Comparison of ENCODE assay signal across 15 cellular contexts in genomic region chr15:62163397-62163796, GRCh38. TPM values are rescaled to one million over a fixed set of nuclear protein-coding genes. Genes with fewer than 3 reads are reported as not detected.
DNase-seq lines count a peak whose midpoint lies in the region; ATAC-seq and TF ChIP-seq lines count a peak whose summit lies in the region.
"Had no signal": no experiment of that assay in that cellular context is flagged by ENCODE, and none has a peak within 500 bp of the region (broad histone marks: within the 10 kb centered on the region; RNA-seq: fewer than 3 reads in every experiment).

No MANE protein-coding gene starts in this region.

- POLR2A ChIA-PET in activated CD4-positive, alpha-beta T cell treated with anti-CD3 and anti-CD28 coated beads, Interleukin-2, amount 10 ng/mL, durations not matched to agents 7 days and 5 days (lab: Charles Lee), result no interaction called here
- POLR2A ChIA-PET in activated CD4-positive, alpha-beta memory T cell treated with anti-CD3 and anti-CD28 coated beads, Interleukin-2, amount 10 ng/mL, durations not matched to agents 7 days and 5 days (lab: Charles Lee), result no interaction called here

- TF ChIP-seq CTCF in glutamatergic neuron (IDR thresholded peaks at IDR 0.05; ENCODE audit: partially characterized antibody, unreplicated experiment), result no peak

- peaks cover 78% of the 10 kb centered on the region for H3K27me3 Mint-ChIP-seq in activated CD4-positive, alpha-beta T cell treated with anti-CD3 and anti-CD28 coated beads, Interleukin-2, amount 10 ng/mL, durations not matched to agents 7 days and 5 days
- H3K27me3 Mint-ChIP-seq in activated CD4-positive, alpha-beta memory T cell treated with anti-CD3 and anti-CD28 coated beads, Interleukin-2, amount 10 ng/mL, durations not matched to agents 7 days and 5 days, result peaks cover 70% of the 10 kb centered on the region
- H3K27me3 Mint-ChIP-seq in glutamatergic neuron (ENCODE audit: unreplicated experiment), result peaks cover 10% of the 10 kb centered on the region

- H3K27ac ChIP-seq in skin epidermis, result peak overlapping the region in 3 of 21 experiments; percentile 11 to 46 (median 19)
- H3K27ac ChIP-seq: ovary had no signal

- ATAC-seq in HG03135 (IDR thresholded peaks at IDR 0.05; ENCODE audit: unreplicated experiment), result no peak

- H3K9me3 Mint-ChIP-seq in activated CD4-positive, alpha-beta T cell treated with anti-CD3 and anti-CD28 coated beads, Interleukin-2, amount 10 ng/mL, durations not matched to agents 7 days and 5 days, result peaks cover 5% of the 10 kb centered on the region
- H3K9me3 Mint-ChIP-seq in activated CD4-positive, alpha-beta memory T cell treated with anti-CD3 and anti-CD28 coated beads, Interleukin-2, amount 10 ng/mL, durations not matched to agents 7 days and 5 days, result no peaks in the 10 kb centered on the region
- peaks cover 2% of the 10 kb centered on the region for H3K9me3 Mint-ChIP-seq in glutamatergic neuron (ENCODE audit: unreplicated experiment)
- H3K9me3 Mint-ChIP-seq: HFFc6 had no signal

- H3K27ac Mint-ChIP-seq in activated CD4-positive, alpha-beta T cell treated with anti-CD3 and anti-CD28 coated beads, Interleukin-2, amount 10 ng/mL, durations not matched to agents 7 days and 5 days, result no peak overlapping the region
- H3K27ac Mint-ChIP-seq in activated CD4-positive, alpha-beta memory T cell treated with anti-CD3 and anti-CD28 coated beads, Interleukin-2, amount 10 ng/mL, durations not matched to agents 7 days and 5 days, result no peak overlapping the region
- no peak overlapping the region for H3K27ac Mint-ChIP-seq in glutamatergic neuron (ENCODE audit: unreplicated experiment)
- H3K27ac Mint-ChIP-seq: HFFc6 had no signal

- H3K36me3 Mint-ChIP-seq in activated CD4-positive, alpha-beta T cell treated with anti-CD3 and anti-CD28 coated beads, Interleukin-2, amount 10 ng/mL, durations not matched to agents 7 days and 5 days (ENCODE audit: low read depth), result no peaks in the 10 kb centered on the region
- peaks cover 3% of the 10 kb centered on the region for H3K36me3 Mint-ChIP-seq in activated CD4-positive, alpha-beta memory T cell treated with anti-CD3 and anti-CD28 coated beads, Interleukin-2, amount 10 ng/mL, durations not matched to agents 7 days and 5 days (ENCODE audit: low read depth)
- H3K36me3 Mint-ChIP-seq in glutamatergic neuron (ENCODE audit: unreplicated experiment), result no peaks in the 10 kb centered on the region

- CTCF ChIA-PET in activated CD4-positive, alpha-beta T cell treated with anti-CD3 and anti-CD28 coated beads, Interleukin-2, amount 10 ng/mL, durations not matched to agents 7 days and 5 days (lab: Charles Lee), result interaction anchor here (1.0 kb wide), 1 partner anchor 80 kb away, joined by 3 read pairs; no protein-coding TSS in a partner anchor
- CTCF ChIA-PET in activated CD4-positive, alpha-beta memory T cell treated with anti-CD3 and anti-CD28 coated beads, Interleukin-2, amount 10 ng/mL, durations not matched to agents 7 days and 5 days (lab: Charles Lee), result no interaction called here

- peak overlapping the region; percentile 7 for H3K4me3 Mint-ChIP-seq in activated CD4-positive, alpha-beta T cell treated with anti-CD3 and anti-CD28 coated beads, Interleukin-2, amount 10 ng/mL, durations not matched to agents 7 days and 5 days
- H3K4me3 Mint-ChIP-seq in activated CD4-positive, alpha-beta memory T cell treated with anti-CD3 and anti-CD28 coated beads, Interleukin-2, amount 10 ng/mL, durations not matched to agents 7 days and 5 days, result peak overlapping the region; percentile 1
- H3K4me3 Mint-ChIP-seq in glutamatergic neuron (ENCODE audit: unreplicated experiment), result peak overlapping the region; percentile 66
- H3K4me3 Mint-ChIP-seq: HFFc6 had no signal

- DNase-seq in activated CD4-positive, alpha-beta T cell treated with anti-CD3 and anti-CD28 coated beads, Interleukin-2, amount 10 ng/mL, durations not matched to agents 7 days and 5 days, result no peak
- DNase-seq in activated CD4-positive, alpha-beta T cell treated with anti-CD3 and anti-CD28 coated beads for 48 hours, result no peak
- DNase-seq in activated CD4-positive, alpha-beta memory T cell treated with anti-CD3 and anti-CD28 coated beads, Interleukin-2, amount 10 ng/mL, durations not matched to agents 7 days and 5 days, result no peak
- DNase-seq in glutamatergic neuron (no peak), NCI-H146 (lab: John Stamatoyannopoulos, UW) (no peak)
- no peak for DNase-seq in stimulated activated CD4-positive, alpha-beta T cell treated with anti-CD3 and anti-CD28 coated beads, Interleukin-4, amount 100 ng/mL, for 1 hour
- DNase-seq: DMS79; HFFc6; NCI-H2029 treated with DMSO at 0.1 percent for 48 hours; NK-92 treated with Interleukin-12 subunit alpha and Interleukin-12 subunit beta, amount 100 ng/mL, for 24 hours; ovary had no signal

- H3K4me3 ChIP-seq in skin epidermis, result peak overlapping the region; percentile 24 to 48 (median 29)

- H3K4me1 Mint-ChIP-seq in activated CD4-positive, alpha-beta T cell treated with anti-CD3 and anti-CD28 coated beads, Interleukin-2, amount 10 ng/mL, durations not matched to agents 7 days and 5 days, result peaks cover 14% of the 10 kb centered on the region
- peaks cover 13% of the 10 kb centered on the region for H3K4me1 Mint-ChIP-seq in activated CD4-positive, alpha-beta memory T cell treated with anti-CD3 and anti-CD28 coated beads, Interleukin-2, amount 10 ng/mL, durations not matched to agents 7 days and 5 days
- peaks cover 3% of the 10 kb centered on the region for H3K4me1 Mint-ChIP-seq in glutamatergic neuron (ENCODE audit: low read depth, unreplicated experiment)

RNA-seq across cellular contexts. Expression of gene C2CD4B, which starts 1.7 kb away (rescaled TPM):
- not detected for total RNA-seq in activated CD4-positive, alpha-beta T cell treated with anti-CD3 and anti-CD28 coated beads, Interleukin-2, amount 10 ng/mL, durations not matched to agents 7 days and 5 days
- total RNA-seq in activated CD4-positive, alpha-beta memory T cell treated with anti-CD3 and anti-CD28 coated beads, Interleukin-2, amount 10 ng/mL, durations not matched to agents 7 days and 5 days, result under 1 TPM; 0.23 to 0.40 TPM
- total RNA-seq in glutamatergic neuron (ENCODE audit: unreplicated experiment), result not detected
- total RNA-seq: A172, fibroblast of lung, HFFc6 had no signal

Comparison
In these comparisons a context has a peak if more than half of its experiments do, and no peak if none do; other contexts are left out.
1. H3K4me3 Mint-ChIP-seq: peak in every context shown above with its lines; median percentile 66 in glutamatergic neuron; 7 in activated CD4-positive, alpha-beta T cell treated with anti-CD3 and anti-CD28 coated beads, Interleukin-2, amount 10 ng/mL, durations not matched to agents 7 days and 5 days; 1 in activated CD4-positive, alpha-beta memory T cell treated with anti-CD3 and anti-CD28 coated beads, Interleukin-2, amount 10 ng/mL, durations not matched to agents 7 days and 5 days.